In the genomic region with DNA sequence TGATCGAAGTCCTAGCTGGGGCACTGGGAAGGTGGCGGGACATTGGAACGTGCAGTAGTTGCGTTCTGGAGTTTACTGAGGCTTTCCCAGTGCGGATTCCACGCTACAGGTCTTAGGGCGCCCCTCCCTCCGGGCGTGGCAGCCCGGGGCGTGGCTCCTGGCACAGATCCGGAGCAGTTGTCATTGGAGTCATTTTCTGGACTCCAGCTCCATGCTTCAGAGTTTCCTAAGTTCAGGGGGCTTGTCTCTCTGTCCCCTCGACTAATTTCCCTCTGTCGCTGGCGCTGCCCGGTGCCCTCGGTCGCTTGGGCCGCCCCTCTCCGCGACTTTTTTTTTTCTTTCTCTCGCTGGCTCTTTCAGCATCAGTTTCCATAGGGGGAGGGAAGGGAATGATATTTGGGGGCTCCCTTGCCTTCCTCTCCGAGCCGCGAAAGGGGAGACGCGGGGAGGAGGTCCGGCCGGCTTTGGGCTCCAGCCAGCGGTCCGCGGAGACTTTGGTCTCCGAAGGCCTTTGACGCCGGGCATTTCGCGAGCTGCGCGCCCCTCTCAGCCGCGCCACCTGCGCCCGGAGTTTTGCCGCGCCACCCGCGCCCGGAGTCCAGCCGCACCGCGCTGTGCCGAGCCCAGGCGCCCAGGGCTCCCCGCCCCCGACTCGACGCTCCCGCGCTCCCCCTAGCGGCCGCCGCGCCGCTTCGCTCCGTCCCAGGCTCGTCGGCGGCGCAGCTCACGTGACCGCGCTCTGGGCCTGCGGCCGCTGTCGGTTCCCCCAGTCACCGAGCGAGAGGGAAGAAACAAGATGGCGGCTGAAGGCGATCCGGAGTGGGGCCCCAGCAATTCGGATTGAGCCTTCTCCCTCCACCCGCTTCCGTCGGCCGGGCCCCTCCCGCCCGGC, we compare ENCODE assay signal across 8 cellular contexts. TPM values are rescaled to one million over a fixed set of nuclear protein-coding genes. Genes with fewer than 3 reads are reported as not detected.
DNase-seq lines count a peak whose midpoint lies in the region; ATAC-seq and TF ChIP-seq lines count a peak whose summit lies in the region.

A gene with protein sequence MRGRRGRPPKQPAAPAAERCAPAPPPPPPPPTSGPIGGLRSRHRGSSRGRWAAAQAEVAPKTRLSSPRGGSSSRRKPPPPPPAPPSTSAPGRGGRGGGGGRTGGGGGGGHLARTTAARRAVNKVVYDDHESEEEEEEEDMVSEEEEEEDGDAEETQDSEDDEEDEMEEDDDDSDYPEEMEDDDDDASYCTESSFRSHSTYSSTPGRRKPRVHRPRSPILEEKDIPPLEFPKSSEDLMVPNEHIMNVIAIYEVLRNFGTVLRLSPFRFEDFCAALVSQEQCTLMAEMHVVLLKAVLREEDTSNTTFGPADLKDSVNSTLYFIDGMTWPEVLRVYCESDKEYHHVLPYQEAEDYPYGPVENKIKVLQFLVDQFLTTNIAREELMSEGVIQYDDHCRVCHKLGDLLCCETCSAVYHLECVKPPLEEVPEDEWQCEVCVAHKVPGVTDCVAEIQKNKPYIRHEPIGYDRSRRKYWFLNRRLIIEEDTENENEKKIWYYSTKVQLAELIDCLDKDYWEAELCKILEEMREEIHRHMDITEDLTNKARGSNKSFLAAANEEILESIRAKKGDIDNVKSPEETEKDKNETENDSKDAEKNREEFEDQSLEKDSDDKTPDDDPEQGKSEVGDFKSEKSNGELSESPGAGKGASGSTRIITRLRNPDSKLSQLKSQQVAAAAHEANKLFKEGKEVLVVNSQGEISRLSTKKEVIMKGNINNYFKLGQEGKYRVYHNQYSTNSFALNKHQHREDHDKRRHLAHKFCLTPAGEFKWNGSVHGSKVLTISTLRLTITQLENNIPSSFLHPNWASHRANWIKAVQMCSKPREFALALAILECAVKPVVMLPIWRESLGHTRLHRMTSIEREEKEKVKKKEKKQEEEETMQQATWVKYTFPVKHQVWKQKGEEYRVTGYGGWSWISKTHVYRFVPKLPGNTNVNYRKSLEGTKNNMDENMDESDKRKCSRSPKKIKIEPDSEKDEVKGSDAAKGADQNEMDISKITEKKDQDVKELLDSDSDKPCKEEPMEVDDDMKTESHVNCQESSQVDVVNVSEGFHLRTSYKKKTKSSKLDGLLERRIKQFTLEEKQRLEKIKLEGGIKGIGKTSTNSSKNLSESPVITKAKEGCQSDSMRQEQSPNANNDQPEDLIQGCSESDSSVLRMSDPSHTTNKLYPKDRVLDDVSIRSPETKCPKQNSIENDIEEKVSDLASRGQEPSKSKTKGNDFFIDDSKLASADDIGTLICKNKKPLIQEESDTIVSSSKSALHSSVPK (N-terminal part only) (plus strand): TSS at position 769 of the 892 bp plus-strand sequence. CDS start 222 bp downstream, outside the sequence.

- peaks cover 12% of the 10 kb centered on the region for H3K36me3 Mint-ChIP-seq in WTC11

- DNase-seq in AG08395 (ENCODE audit: low spot score): peak; percentile 92
- DNase-seq in NCI-H2227 treated with DMSO at 0.1 percent for 48 hours (lab: John Stamatoyannopoulos, UW): peak; percentile 85
- peak; percentile 91 for DNase-seq in WTC11 (ENCODE audit: low spot score)
- DNase-seq in cardiac fibroblast (ENCODE audit: low read depth in 2 of 2): peak; percentile 87 to 93
- peak; percentile 85 for DNase-seq in iris pigment epithelial cell (ENCODE audit: low read depth)
- DNase-seq in stimulated activated CD4-positive, alpha-beta T cell treated with anti-CD3 and anti-CD28 coated beads, Interleukin-12 subunit alpha, Interleukin-12 subunit beta, amount 100 ng/mL, for 4 hours: peak; percentile 89

- H3K4me3 Mint-ChIP-seq in WTC11: peak within 1 kb of the TSS; percentile 98

- TF ChIP-seq CTCF in WTC11 (IDR thresholded peaks at IDR 0.05) (peak; percentile 94), cardiac fibroblast (IDR thresholded peaks at IDR 0.05; ENCODE audit: low read depth, low read length) (peak; percentile 47)

- peak within 1 kb of the TSS; percentile 99 for H3K27ac Mint-ChIP-seq in WTC11

- CTCF ChIA-PET in WTC11 (lab: Charles Lee): interaction anchor here (0.8 to 3.7 kb wide), 12 partner anchors 10 to 149 kb away, joined by 3 to 25 read pairs (median 6); partner anchors contain the start of gene NOL11

- ATAC-seq in GM18873 (IDR thresholded peaks at IDR 0.05; ENCODE audit: low FRiP score, unreplicated experiment): peak; percentile 73
- ATAC-seq in HG03139 (IDR thresholded peaks at IDR 0.05; ENCODE audit: unreplicated experiment): peak; percentile 70
- ATAC-seq in WTC11: peak; percentile 88

- POLR2A ChIA-PET in WTC11 (lab: Charles Lee): no interaction called here

- peaks cover 29% of the 10 kb centered on the region for H3K4me1 Mint-ChIP-seq in WTC11

- no peaks in the 10 kb centered on the region; the same call in 1 of the 2 replicates for H3K27me3 Mint-ChIP-seq in WTC11 (ENCODE audit: low read depth)

- no peaks in the 10 kb centered on the region for H3K9me3 Mint-ChIP-seq in WTC11

- H3K4me3 ChIP-seq in cardiac fibroblast (replicated peaks in 1 of 2; ENCODE audit: low read depth in 2 of 2, low read length in 2 of 2): peak within 1 kb of the TSS; percentile 82 to 91

TF ChIP-seq in WTC11, 78 proteins besides CTCF, POLR2A, EP300 and RAD21 (continues in another document):
- TF ChIP-seq NFE2L1 (CRISPR knock-in tag; IDR thresholded peaks at IDR 0.05) (no peak), ETV6 (CRISPR knock-in tag; IDR thresholded peaks at IDR 0.05) (no peak; the same call in 1 of the 2 replicates), TEAD4 (CRISPR knock-in tag; IDR thresholded peaks at IDR 0.05) (no peak), NFATC4 (CRISPR knock-in tag; IDR thresholded peaks at IDR 0.05) (no peak), FOXP1 (CRISPR knock-in tag; IDR thresholded peaks at IDR 0.05; ENCODE audit: borderline replicate concordance) (0 out of 2 replicates have a peak, but pooled peaks have one; percentile 50), CREB1 (CRISPR knock-in tag; IDR thresholded peaks at IDR 0.05) (no peak), ZNF138 (CRISPR knock-in tag; conservative IDR thresholded peaks at IDR 0.05) (peak; percentile 45; the same call in 1 of the 2 replicates), RORB (CRISPR knock-in tag; IDR thresholded peaks at IDR 0.05) (no peak), SMAD4 (CRISPR knock-in tag; IDR thresholded peaks at IDR 0.05) (no peak), RELA (CRISPR knock-in tag; IDR thresholded peaks at IDR 0.05; ENCODE audit: borderline replicate concordance) (no peak; the same call in 1 of the 2 replicates), ZNF425 (CRISPR knock-in tag; conservative IDR thresholded peaks at IDR 0.05) (no peak)
- TF ChIP-seq, protein P1, sequence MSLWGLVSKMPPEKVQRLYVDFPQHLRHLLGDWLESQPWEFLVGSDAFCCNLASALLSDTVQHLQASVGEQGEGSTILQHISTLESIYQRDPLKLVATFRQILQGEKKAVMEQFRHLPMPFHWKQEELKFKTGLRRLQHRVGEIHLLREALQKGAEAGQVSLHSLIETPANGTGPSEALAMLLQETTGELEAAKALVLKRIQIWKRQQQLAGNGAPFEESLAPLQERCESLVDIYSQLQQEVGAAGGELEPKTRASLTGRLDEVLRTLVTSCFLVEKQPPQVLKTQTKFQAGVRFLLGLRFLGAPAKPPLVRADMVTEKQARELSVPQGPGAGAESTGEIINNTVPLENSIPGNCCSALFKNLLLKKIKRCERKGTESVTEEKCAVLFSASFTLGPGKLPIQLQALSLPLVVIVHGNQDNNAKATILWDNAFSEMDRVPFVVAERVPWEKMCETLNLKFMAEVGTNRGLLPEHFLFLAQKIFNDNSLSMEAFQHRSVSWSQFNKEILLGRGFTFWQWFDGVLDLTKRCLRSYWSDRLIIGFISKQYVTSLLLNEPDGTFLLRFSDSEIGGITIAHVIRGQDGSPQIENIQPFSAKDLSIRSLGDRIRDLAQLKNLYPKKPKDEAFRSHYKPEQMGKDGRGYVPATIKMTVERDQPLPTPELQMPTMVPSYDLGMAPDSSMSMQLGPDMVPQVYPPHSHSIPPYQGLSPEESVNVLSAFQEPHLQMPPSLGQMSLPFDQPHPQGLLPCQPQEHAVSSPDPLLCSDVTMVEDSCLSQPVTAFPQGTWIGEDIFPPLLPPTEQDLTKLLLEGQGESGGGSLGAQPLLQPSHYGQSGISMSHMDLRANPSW (CRISPR knock-in tag; conservative IDR thresholded peaks at IDR 0.05; ENCODE audit: low read depth): 0 out of 2 replicates have a peak, but pooled peaks have one; percentile 37
- TF ChIP-seq, protein P2, sequence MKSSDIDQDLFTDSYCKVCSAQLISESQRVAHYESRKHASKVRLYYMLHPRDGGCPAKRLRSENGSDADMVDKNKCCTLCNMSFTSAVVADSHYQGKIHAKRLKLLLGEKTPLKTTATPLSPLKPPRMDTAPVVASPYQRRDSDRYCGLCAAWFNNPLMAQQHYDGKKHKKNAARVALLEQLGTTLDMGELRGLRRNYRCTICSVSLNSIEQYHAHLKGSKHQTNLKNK (CRISPR knock-in tag; IDR thresholded peaks at IDR 0.05): no peak

RNA-seq across cellular contexts. Expression of the gene that starts here (rescaled TPM):
- 177 to 181 TPM (median 178 TPM) in 3 replicates for total RNA-seq in WTC11 (2021)

Comparison
In these comparisons a context has a peak if more than half of its experiments do, and no peak if none do; other contexts are left out.
1. Peak in every context shown above with its lines: DNase-seq, ATAC-seq and H3K4me3 ChIP-seq.